Comparison of ENCODE assay signal across 16 cellular contexts in the genomic region with DNA sequence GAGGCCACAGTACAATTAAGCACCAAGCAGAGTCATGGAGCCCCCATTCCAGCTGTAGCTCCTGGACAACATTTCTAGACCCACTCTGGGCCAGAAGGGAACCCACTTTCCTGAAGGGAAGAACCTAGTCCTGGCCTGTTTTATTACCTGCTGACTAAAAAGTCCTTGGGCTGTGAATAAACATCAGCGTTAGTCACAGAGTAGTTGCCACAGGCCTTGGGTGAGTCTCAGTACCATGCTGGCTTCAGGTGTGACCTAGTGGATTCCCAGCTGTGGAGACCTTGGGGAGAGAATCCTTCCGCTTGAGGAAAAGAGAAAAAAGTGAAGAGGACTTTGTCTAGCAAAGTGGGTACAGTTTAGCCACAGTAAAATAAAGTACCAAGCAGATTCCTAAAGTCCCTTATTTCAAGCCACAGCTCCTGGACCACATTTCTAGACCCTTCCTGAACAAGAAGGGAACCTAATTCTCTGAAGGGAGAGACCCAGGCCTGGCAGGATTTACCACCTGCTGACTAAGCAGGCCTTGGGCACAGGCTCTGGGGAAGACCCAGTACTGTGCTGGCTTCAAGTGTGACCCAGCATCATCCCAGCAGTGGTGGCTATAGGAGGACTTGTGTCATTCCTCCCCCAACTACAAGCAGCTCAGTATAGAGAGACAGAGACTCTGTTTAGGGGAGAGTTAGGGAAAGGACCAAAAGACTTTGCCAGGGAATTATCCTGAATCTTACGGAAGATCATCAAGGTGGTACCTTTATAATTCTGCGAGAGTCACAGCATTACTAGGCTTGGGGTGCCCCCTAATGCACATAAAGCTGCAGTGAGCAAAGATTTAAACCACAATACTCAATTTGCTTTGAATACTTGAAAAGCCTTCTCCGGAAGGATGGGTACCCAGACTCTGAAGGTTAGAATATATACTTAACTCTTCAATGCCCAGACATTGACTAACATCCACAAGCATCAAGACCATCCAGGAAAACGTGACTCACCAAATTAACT.
DNase-seq lines count a peak whose midpoint lies in the region; ATAC-seq and TF ChIP-seq lines count a peak whose summit lies in the region.
"Had no signal": no experiment of that assay in that cellular context is flagged by ENCODE, and none has a peak within 500 bp of the region (broad histone marks: within the 10 kb centered on the region; RNA-seq: fewer than 3 reads in every experiment).

No MANE protein-coding gene starts in this region.

- H3K27ac ChIP-seq in C4-2B (no peak overlapping the region), foreskin keratinocyte (no peak overlapping the region)
- H3K27ac ChIP-seq: right atrium auricular region, upper lobe of right lung had no signal

- no peaks in the 10 kb centered on the region for H3K4me1 ChIP-seq in foreskin keratinocyte
- H3K4me1 ChIP-seq: right atrium auricular region, upper lobe of right lung had no signal

- DNase-seq in Ammon's horn (ENCODE audit: low spot score) (peak; percentile 5), NCI-H69 (lab: John Stamatoyannopoulos, UW) (peak; percentile 34), foreskin keratinocyte (peak in 1 of 2 donors; percentile 7), NCI-H187 (lab: John Stamatoyannopoulos, UW) (no peak), DMS 273 (lab: John Stamatoyannopoulos, UW; ENCODE audit: unreplicated experiment) (no peak)
- DNase-seq: activated CD4-positive, alpha-beta T cell treated with anti-CD3 and anti-CD28 coated beads, Interleukin-2, amount 10 ng/mL, durations not matched to agents 24 days and 14 days; activated effector memory CD4-positive, alpha-beta T cell treated with anti-CD3 and anti-CD28 coated beads, Interleukin-2, amount 50 U/mL, for 16 hours; mammary epithelial cell; NCI-H1092 treated with DMSO at 0.1 percent for 48 hours; NCI-H345; nephron progenitor cell; stimulated activated CD4-positive, alpha-beta T cell treated with anti-CD3 and anti-CD28 coated beads, Interleukin-2, amount 100 ng/mL, for 24 hours; upper lobe of right lung had no signal

- no peaks in the 10 kb centered on the region for H3K27me3 ChIP-seq in foreskin keratinocyte
- H3K27me3 ChIP-seq: right atrium auricular region, upper lobe of right lung had no signal

- peak; percentile 72 for ATAC-seq in foreskin keratinocyte
- no peak for ATAC-seq in HG02840 (IDR thresholded peaks at IDR 0.05; ENCODE audit: low FRiP score, unreplicated experiment)
- ATAC-seq: upper lobe of right lung had no signal

- TF ChIP-seq CTCF in C4-2B (conservative IDR thresholded peaks at IDR 0.05) (0 out of 2 replicates have a peak, but pooled peaks have one; percentile 2), foreskin keratinocyte (conservative IDR thresholded peaks at IDR 0.05) (peak; percentile 21)

Comparison
In these comparisons a context has a peak if more than half of its experiments do, and no peak if none do; other contexts are left out.
1. DNase-seq: peak in Ammon's horn (single experiment) and NCI-H69 (single experiment); none in NCI-H187 (0 of 2) and DMS 273 (single experiment).